Comparison of ENCODE assay signal across 1 cellular context in the genomic region with DNA sequence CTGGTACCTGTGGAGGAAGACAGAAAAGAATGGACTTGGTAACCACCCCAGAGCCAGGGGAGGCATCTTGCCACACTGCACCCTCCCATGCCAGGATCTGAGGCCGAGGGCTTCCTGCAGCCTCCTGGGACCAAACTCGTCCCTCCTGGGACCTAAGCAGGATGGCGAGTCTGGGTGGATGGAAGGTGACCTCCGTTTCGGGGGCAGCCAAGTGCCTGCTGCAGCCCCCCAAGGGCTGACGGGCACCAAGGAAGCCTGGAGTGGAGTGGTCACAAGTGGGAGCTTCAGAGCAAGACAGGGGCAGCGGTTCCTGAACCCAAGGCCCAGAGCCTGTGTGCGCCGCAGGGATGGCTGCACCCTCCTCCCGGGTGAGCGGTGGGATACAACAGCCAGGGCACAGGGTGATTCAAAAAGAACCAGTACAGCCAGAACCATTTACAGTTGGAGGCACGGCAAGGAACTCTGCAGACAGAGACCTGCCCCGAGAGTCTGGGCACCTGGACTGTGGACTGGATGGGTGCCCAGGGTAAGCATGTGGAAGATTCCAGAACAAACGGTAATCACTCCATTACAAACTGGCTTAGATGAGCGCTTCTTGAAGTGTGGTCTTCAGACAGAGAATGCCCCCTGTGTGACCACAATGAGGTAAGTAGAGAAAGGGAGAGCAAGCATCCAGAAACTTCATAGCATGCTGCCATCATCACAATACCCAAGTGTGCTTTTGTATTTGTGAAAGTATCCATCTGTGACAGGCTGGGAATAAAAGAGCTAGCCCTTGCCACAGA.
TF ChIP-seq lines count a peak whose summit lies in the region.

No MANE protein-coding gene starts in this region.

TF ChIP-seq in K562, 482 proteins besides CTCF, POLR2A, EP300 and RAD21:
- TF ChIP-seq POLR2G (IDR thresholded peaks at IDR 0.05; ENCODE audit: low read depth, low read length) (0 out of 2 replicates have a peak, but pooled peaks have one; percentile 19), AFF1 (IDR thresholded peaks at IDR 0.05; ENCODE audit: low read depth in 1 of 2, partially characterized antibody in 2 of 2) (no peak)
TF ChIP-seq in K562: peak in this region for 1.
